8 cellular contexts compared by ENCODE assay signal in the genomic region with DNA sequence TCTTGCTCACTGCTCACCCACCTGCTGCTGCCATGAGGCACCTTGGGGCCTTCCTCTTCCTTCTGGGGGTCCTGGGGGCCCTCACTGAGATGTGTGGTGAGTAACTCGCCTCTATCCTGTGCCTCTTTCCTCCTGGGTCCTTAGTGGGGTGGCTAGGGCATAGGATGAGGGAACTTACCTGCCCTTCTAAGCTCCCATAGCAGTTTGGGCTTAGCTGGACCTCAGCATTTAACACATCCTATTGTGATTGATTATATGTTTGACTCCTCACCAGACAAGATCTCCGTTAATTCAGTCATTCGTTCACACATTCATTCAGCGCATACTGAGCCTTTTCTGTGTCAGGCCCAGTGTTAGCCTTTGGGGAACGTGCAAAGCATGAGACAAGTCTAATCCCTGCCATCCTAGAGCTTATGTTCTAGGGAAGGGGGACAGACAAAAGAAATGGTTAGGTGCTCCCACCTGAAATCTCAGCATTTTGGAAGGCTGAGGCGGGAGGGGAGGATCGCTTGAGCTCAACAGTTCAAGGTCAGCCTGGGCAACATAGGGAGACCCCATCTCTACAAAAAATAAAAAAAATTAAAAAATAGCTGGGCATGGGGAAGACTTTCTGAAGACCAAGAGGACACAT. TPM values are rescaled to one million over a fixed set of nuclear protein-coding genes. Genes with fewer than 3 reads are reported as not detected.
DNase-seq lines count a peak whose midpoint lies in the region; ATAC-seq and TF ChIP-seq lines count a peak whose summit lies in the region.

No MANE protein-coding gene starts in this region.

- H3K4me1 ChIP-seq in adipocyte (ENCODE audit: control insufficient read depth, insufficient read depth, low read length) = peaks cover 29% of the 10 kb centered on the region
- peaks cover 24% of the 10 kb centered on the region for H3K4me1 ChIP-seq in stomach smooth muscle (ENCODE audit: control insufficient read depth, insufficient read depth, low read length)

- H3K9ac ChIP-seq in adipocyte (ENCODE audit: low read length) (peak overlapping the region; percentile 86), stomach smooth muscle (ENCODE audit: low read length in 2 of 2) (peak overlapping the region; percentile 64 to 84)

- ATAC-seq in HG02763 (IDR thresholded peaks at IDR 0.05; ENCODE audit: unreplicated experiment) = no peak

- no peaks in the 10 kb centered on the region for H3K27me3 ChIP-seq in adipocyte (replicated peaks; ENCODE audit: control insufficient read depth, insufficient read depth, low read length)
- no peaks in the 10 kb centered on the region for H3K27me3 ChIP-seq in kidney epithelial cell (ENCODE audit: control insufficient read depth, insufficient read depth, low read length)
- H3K27me3 ChIP-seq in stomach smooth muscle (ENCODE audit: control insufficient read depth in 1 of 2, insufficient read depth in 2 of 2, low read length in 2 of 2) = no peaks in the 10 kb centered on the region

- peak overlapping the region; percentile 64 for H3K27ac ChIP-seq in stomach smooth muscle (ENCODE audit: low read length)

- H3K9me3 ChIP-seq in adipocyte (ENCODE audit: control insufficient read depth, low read length) (no peaks in the 10 kb centered on the region), stomach smooth muscle (ENCODE audit: control insufficient read depth in 2 of 2, low read length in 2 of 2) (no peaks in the 10 kb centered on the region)

- no peak for TF ChIP-seq CTCF in kidney epithelial cell (IDR thresholded peaks at IDR 0.05; ENCODE audit: insufficient read depth, low read length, poor library complexity, severe bottlenecking)

- peak; percentile 34 for DNase-seq in NCI-H82 (lab: John Stamatoyannopoulos, UW)
- no peak for DNase-seq in NCI-H82 treated with DMSO at 0.1 percent for 48 hours (lab: John Stamatoyannopoulos, UW; ENCODE audit: unreplicated experiment)
- no peak for DNase-seq in adipocyte (ENCODE audit: low read depth)
- no peak for DNase-seq in kidney epithelial cell (ENCODE audit: low read depth)
- DNase-seq in SKM-1 (lab: John Stamatoyannopoulos, UW; ENCODE audit: unreplicated experiment) = no peak
- DNase-seq in RPMI8226 = no peak

- H3K36me3 ChIP-seq in adipocyte (ENCODE audit: control insufficient read depth, insufficient read depth, low read length, severe bottlenecking) (no peaks in the 10 kb centered on the region), kidney epithelial cell (ENCODE audit: control insufficient read depth, insufficient read depth, low read length) (no peaks in the 10 kb centered on the region), stomach smooth muscle (ENCODE audit: control insufficient read depth in 2 of 2, insufficient read depth in 2 of 2, low read length in 2 of 2) (peaks cover 3 to 4% of the 10 kb centered on the region in 2 donors)

- H3K4me3 ChIP-seq in adipocyte (ENCODE audit: low read length) (peak overlapping the region; percentile 89), kidney epithelial cell (ENCODE audit: low read depth, low read length) (peak overlapping the region; percentile 28), stomach smooth muscle (ENCODE audit: low read length in 2 of 2) (peak overlapping the region; percentile 85 to 91)

RNA-seq across cellular contexts. Expression of a gene that starts 0.4 kb away (rescaled TPM):
- total RNA-seq in kidney epithelial cell = 6.5 and 6.7 TPM in 2 replicates

RNA-seq across cellular contexts. Expression of a gene that starts 15.7 kb away (rescaled TPM):
- 93.9 and 99.0 TPM in 2 replicates for total RNA-seq in kidney epithelial cell

RNA-seq across cellular contexts. Expression of a gene that starts 28.2 kb away (rescaled TPM):
- total RNA-seq in kidney epithelial cell = 8.3 and 14.9 TPM in 2 replicates

RNA-seq across cellular contexts. Expression of a gene that starts 33.0 kb away (rescaled TPM):
- 2.5 and 4.0 TPM in 2 replicates for total RNA-seq in kidney epithelial cell

Comparison
In these comparisons a context has a peak if more than half of its experiments do, and no peak if none do; other contexts are left out.
1. H3K4me3 ChIP-seq: peak in every context shown above with its lines; median percentile 89 in adipocyte; 88 in stomach smooth muscle; 28 in kidney epithelial cell.